In the genomic region with DNA sequence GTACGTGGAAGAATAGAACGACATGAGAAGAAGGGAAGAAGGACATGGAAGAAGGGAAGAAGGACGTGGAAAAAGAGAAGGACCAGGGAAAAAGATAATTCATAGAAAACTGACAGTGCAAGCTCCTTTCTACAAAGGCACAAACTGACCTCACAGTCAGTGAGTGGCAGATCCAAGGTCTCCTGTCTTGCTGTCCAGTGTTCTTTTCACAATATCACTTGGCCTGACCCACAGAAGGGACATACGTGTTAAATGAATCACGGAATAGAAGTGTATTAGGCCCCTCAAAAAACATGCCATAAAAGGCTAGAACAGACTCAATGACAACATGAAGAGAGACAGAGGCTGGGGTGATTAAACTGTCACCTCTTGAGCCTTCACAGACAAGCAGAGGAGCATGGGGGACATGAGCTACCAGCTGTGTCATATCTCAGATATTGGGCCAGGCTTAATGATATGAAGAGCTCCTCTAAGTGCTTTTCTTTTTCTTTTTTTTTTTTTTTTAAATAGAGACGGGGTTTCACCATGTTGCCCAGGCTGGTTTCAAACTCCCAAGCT, we compare ENCODE assay signal across 1 cellular context.
TF ChIP-seq lines count a peak whose summit lies in the region.

No MANE protein-coding gene starts in this region.

TF ChIP-seq in GM12878, 131 proteins besides CTCF, POLR2A, EP300 and RAD21:
- TF ChIP-seq WRNIP1 (IDR thresholded peaks at IDR 0.05; ENCODE audit: borderline replicate concordance, low read depth, low read length) (no peak), SUZ12 (IDR thresholded peaks at IDR 0.05; ENCODE audit: unreplicated experiment) (no peak), CUX1 (IDR thresholded peaks at IDR 0.05; ENCODE audit: insufficient replicate concordance, low read depth, low read length) (no peak), ESRRA (IDR thresholded peaks at IDR 0.05; ENCODE audit: low read length) (no peak), RFX5 (IDR thresholded peaks at IDR 0.05; ENCODE audit: low read depth, low read length) (no peak), CEBPB (IDR thresholded peaks at IDR 0.05; ENCODE audit: borderline replicate concordance in 1 of 2, low read depth in 2 of 2, low read length in 2 of 2) (no peak), CBX5 (IDR thresholded peaks at IDR 0.05; ENCODE audit: low read depth) (no peak), GATAD2B (conservative IDR thresholded peaks at IDR 0.05; ENCODE audit: low read depth) (no peak), USF2 (IDR thresholded peaks at IDR 0.05; ENCODE audit: borderline replicate concordance, low read depth, low read length) (no peak), CREB1 (IDR thresholded peaks at IDR 0.05; ENCODE audit: low read depth) (no peak), NFIC (IDR thresholded peaks at IDR 0.05; ENCODE audit: low read depth, low read length) (no peak)
- TF ChIP-seq, protein P1, sequence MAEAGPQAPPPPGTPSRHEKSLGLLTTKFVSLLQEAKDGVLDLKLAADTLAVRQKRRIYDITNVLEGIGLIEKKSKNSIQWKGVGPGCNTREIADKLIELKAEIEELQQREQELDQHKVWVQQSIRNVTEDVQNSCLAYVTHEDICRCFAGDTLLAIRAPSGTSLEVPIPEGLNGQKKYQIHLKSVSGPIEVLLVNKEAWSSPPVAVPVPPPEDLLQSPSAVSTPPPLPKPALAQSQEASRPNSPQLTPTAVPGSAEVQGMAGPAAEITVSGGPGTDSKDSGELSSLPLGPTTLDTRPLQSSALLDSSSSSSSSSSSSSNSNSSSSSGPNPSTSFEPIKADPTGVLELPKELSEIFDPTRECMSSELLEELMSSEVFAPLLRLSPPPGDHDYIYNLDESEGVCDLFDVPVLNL (IDR thresholded peaks at IDR 0.05; ENCODE audit: low read depth, low read length) = no peak
- TF ChIP-seq, protein P2, sequence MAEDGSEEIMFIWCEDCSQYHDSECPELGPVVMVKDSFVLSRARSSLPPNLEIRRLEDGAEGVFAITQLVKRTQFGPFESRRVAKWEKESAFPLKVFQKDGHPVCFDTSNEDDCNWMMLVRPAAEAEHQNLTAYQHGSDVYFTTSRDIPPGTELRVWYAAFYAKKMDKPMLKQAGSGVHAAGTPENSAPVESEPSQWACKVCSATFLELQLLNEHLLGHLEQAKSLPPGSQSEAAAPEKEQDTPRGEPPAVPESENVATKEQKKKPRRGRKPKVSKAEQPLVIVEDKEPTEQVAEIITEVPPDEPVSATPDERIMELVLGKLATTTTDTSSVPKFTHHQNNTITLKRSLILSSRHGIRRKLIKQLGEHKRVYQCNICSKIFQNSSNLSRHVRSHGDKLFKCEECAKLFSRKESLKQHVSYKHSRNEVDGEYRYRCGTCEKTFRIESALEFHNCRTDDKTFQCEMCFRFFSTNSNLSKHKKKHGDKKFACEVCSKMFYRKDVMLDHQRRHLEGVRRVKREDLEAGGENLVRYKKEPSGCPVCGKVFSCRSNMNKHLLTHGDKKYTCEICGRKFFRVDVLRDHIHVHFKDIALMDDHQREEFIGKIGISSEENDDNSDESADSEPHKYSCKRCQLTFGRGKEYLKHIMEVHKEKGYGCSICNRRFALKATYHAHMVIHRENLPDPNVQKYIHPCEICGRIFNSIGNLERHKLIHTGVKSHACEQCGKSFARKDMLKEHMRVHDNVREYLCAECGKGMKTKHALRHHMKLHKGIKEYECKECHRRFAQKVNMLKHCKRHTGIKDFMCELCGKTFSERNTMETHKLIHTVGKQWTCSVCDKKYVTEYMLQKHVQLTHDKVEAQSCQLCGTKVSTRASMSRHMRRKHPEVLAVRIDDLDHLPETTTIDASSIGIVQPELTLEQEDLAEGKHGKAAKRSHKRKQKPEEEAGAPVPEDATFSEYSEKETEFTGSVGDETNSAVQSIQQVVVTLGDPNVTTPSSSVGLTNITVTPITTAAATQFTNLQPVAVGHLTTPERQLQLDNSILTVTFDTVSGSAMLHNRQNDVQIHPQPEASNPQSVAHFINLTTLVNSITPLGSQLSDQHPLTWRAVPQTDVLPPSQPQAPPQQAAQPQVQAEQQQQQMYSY (CRISPR knock-in tag; IDR thresholded peaks at IDR 0.05) = no peak
TF ChIP-seq in GM12878: peak in this region for 0.
